6 cellular contexts compared by ENCODE assay signal in the genomic region with DNA sequence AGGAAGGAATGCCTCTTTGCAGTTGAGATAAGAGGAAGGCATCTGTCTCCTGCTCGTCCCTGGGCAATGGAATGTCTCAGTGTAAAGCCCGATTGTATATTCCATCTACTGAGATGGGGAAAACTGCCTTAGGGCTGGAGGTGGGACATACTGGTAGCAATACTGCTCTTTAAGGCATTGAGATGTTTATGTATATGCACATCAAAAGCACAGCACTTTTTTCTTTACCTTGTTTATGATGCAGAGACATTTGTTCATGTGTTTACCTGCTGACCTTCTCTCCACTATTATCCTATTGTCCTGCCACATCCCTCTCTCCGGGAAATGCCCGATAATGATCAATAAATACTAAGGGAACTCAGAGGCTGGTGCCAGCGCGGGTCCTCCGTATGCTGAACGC. TPM values are rescaled to one million over a fixed set of nuclear protein-coding genes. Genes with fewer than 3 reads are reported as not detected.
"Had no signal": no experiment of that assay in that cellular context is flagged by ENCODE, and none has a peak within 500 bp of the region (broad histone marks: within the 10 kb centered on the region; RNA-seq: fewer than 3 reads in every experiment).

No MANE protein-coding gene starts in this region.

RNA-seq across cellular contexts. Expression of gene DMRTC1B, which starts 43.1 kb away (rescaled TPM):
- total RNA-seq: M059J, PC-3, Peyer's patch, Right ventricle myocardium superior, SJSA1 had no signal
- polyA plus RNA-seq: SK-N-SH had no signal

RNA-seq across cellular contexts. Expression of gene FAM236B, which starts 48.8 kb away (rescaled TPM):
- total RNA-seq: M059J, PC-3, Peyer's patch, Right ventricle myocardium superior, SJSA1 had no signal
- polyA plus RNA-seq: SK-N-SH had no signal
